ENCODE assay signal across 32 cellular contexts in the genomic region with DNA sequence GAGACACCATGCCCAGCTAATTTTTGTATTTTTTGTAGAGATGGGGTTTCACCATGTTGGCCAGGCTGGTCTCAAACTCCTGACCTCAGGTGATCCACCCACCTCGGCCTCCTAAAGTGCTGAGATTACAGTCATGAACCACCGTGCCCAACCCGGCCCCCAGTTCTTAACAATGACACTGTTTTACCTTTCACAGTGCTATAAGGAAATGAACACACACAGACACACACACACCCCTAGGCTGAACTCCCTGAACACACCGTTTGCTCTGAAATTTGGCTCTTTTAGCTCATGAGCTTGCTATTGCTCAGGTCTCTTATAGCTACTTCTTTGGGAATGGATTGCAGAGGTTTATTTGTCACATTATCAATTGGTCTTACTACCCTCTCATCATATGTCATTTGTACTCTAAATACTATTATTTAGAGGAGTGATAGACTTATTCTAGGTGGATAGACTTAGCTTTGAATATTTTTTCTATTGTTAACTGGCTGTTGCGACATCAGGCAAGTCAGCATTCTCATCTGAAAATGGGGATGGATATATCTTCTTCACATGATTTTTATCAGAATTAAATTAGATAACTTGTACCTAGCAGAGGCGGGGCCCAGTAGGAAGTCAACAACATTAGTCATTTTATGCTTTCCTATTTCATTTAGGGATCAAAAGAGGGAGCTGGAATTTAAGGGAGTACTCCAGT. TPM values are rescaled to one million over a fixed set of nuclear protein-coding genes. Genes with fewer than 3 reads are reported as not detected.
DNase-seq lines count a peak whose midpoint lies in the region; ATAC-seq, FAIRE-seq and TF ChIP-seq lines count a peak whose summit lies in the region.
"Had no signal": no experiment of that assay in that cellular context is flagged by ENCODE, and none has a peak within 500 bp of the region (broad histone marks: within the 10 kb centered on the region; RNA-seq: fewer than 3 reads in every experiment).

No MANE protein-coding gene starts in this region.

- H3K27me3 Mint-ChIP-seq in activated CD8-positive, alpha-beta T cell treated with anti-CD3 and anti-CD28 coated beads for 36 hours, result peaks cover 1% of the 10 kb centered on the region
- H3K27me3 Mint-ChIP-seq: IgD-negative memory B cell had no signal

- H3K9me3 ChIP-seq in K562 (replicated peaks; ENCODE audit: control insufficient read depth, insufficient read depth, low read depth, low read length), result no peaks in the 10 kb centered on the region
- H3K9me3 ChIP-seq in lower lobe of right lung, result no peaks in the 10 kb centered on the region
- no peaks in the 10 kb centered on the region for H3K9me3 ChIP-seq in thoracic aorta
- H3K9me3 ChIP-seq: upper lobe of left lung had no signal

- WGBS in K562 (ENCODE audit: insufficient coverage, low coverage, missing lambda C conversion rate), result 29% methylated on average over 6 of the region's 6 CpGs

- no peaks in the 10 kb centered on the region for H3K27me3 ChIP-seq in K562 (ENCODE audit: control insufficient read depth in 2 of 2, insufficient read depth in 2 of 2, low read length in 2 of 2)
- no peaks in the 10 kb centered on the region for H3K27me3 ChIP-seq in lower lobe of right lung (ENCODE audit: low read depth)
- no peaks in the 10 kb centered on the region for H3K27me3 ChIP-seq in thoracic aorta (replicated peaks; ENCODE audit: insufficient read depth)
- H3K27me3 ChIP-seq: brain microvascular endothelial cell, hepatocyte, upper lobe of left lung had no signal

- CTCF ChIA-PET in K562 (lab: Yijun Ruan, JAX; ENCODE audit: low intra/inter-chr PET ratio), result no interaction called here
- CTCF ChIA-PET in activated CD8-positive, alpha-beta T cell treated with anti-CD3 and anti-CD28 coated beads for 36 hours (lab: Charles Lee), result interaction anchor here (1.3 to 2.5 kb wide), 2 partner anchors 26 to 88 kb away, joined by 3 to 8 read pairs; a partner anchor contains a TSS

- no peak overlapping the region for H3K4me3 Mint-ChIP-seq in activated CD8-positive, alpha-beta T cell treated with anti-CD3 and anti-CD28 coated beads for 36 hours
- H3K4me3 Mint-ChIP-seq: activated T-cell treated with anti-CD3 and anti-CD28 coated beads, Interleukin-2, amount 50 U/mL, for 4 hours; IgD-negative memory B cell; natural killer cell had no signal

- ATAC-seq in K562 (no peak), lower lobe of right lung (no peak), thoracic aorta (ENCODE audit: insufficient number of reproducible peaks, low FRiP score, low read depth) (no peak)
- ATAC-seq in activated CD8-positive, alpha-beta T cell treated with anti-CD3 and anti-CD28 coated beads for 36 hours, result no peak
- ATAC-seq: activated T-cell treated with anti-CD3 and anti-CD28 coated beads, Interleukin-2, amount 50 U/mL, for 4 hours; esophagus mucosa; natural killer cell; Panc1 had no signal

- POLR2A ChIA-PET in K562 (lab: Yijun Ruan, JAX), result interaction anchor here (1.4 to 1.5 kb wide), 2 partner anchors 16 to 25 kb away, joined by 3 to 7 read pairs; a partner anchor contains a TSS
- POLR2A ChIA-PET in activated CD8-positive, alpha-beta T cell treated with anti-CD3 and anti-CD28 coated beads for 36 hours (lab: Charles Lee), result no interaction called here

- no peak for DNase-seq in K562 (ENCODE audit: extremely low read depth in 1 of 4, low spot score in 3 of 4)
- no peak for DNase-seq in lower lobe of right lung
- no peak for DNase-seq in thoracic aorta (ENCODE audit: low spot score)
- no peak for DNase-seq in activated CD8-positive, alpha-beta T cell treated with anti-CD3 and anti-CD28 coated beads for 36 hours
- no peak for DNase-seq in erythroblast (lab: John Stamatoyannopoulos, UW)
- no peak for DNase-seq in D721Med (ENCODE audit: insufficient read length, low spot score)
- DNase-seq: activated CD4-positive, alpha-beta T cell treated with anti-CD3 and anti-CD28 coated beads for 48 hours; activated T-cell treated with anti-CD3 and anti-CD28 coated beads, Interleukin-2, amount 50 U/mL, for 4 hours; brain microvascular endothelial cell; effector memory CD4-positive, alpha-beta T cell; foreskin melanocyte; H7; midbrain; natural killer cell; NCI-H1092; NCI-H187; NCI-H526; SIG-M5; stimulated activated CD4-positive, alpha-beta T cell treated with anti-CD3 and anti-CD28 coated beads, Interleukin-2, amount 100 ng/mL, for 24 hours; SW 1271; T-helper 9 cell; upper lobe of left lung had no signal

- in situ Hi-C loops in K562 (cut with MboI), result no loop called here

- no TSS peak for BruUV-seq in K562 (replicated peaks; lab: Mats Ljungman, UMichigan)

- intact Hi-C loops in K562 (cut with micrococcal nuclease), result no loop called here
- intact Hi-C loops in lower lobe of right lung (cut with DNase I), result no loop called here
- intact Hi-C loops in activated CD8-positive, alpha-beta T cell treated with anti-CD3 and anti-CD28 coated beads for 36 hours (cut with micrococcal nuclease), result no loop called here

- TF ChIP-seq POLR2A in K562 (conservative IDR thresholded peaks at IDR 0.05) (no peak), erythroblast (IDR thresholded peaks at IDR 0.05; ENCODE audit: low read length) (no peak)

- no peaks in the 10 kb centered on the region for H3K36me3 Mint-ChIP-seq in activated CD8-positive, alpha-beta T cell treated with anti-CD3 and anti-CD28 coated beads for 36 hours (ENCODE audit: low read depth)
- H3K36me3 Mint-ChIP-seq: natural killer cell had no signal

- FAIRE-seq in K562 (lab: Jason Lieb, UNC) (no peak), D721Med (lab: Jason Lieb, UNC) (no peak)
- FAIRE-seq: colon had no signal

- H2AFZ ChIP-seq in K562 (ENCODE audit: low read depth, low read length), result no peak overlapping the region
- H2AFZ ChIP-seq: hepatocyte had no signal

- no peaks in the 10 kb centered on the region for H3K79me2 ChIP-seq in K562 (ENCODE audit: control insufficient read depth, insufficient read depth, low read length)
- H3K79me2 ChIP-seq: hepatocyte had no signal

- H3K4me3 ChIP-seq in K562, result no peak overlapping the region
- peak overlapping the region; percentile 21 for H3K4me3 ChIP-seq in lower lobe of right lung
- H3K4me3 ChIP-seq in thoracic aorta, result peak overlapping the region; percentile 20
- H3K4me3 ChIP-seq: hepatocyte, smooth muscle cell had no signal

- H3K9me3 Mint-ChIP-seq in activated CD8-positive, alpha-beta T cell treated with anti-CD3 and anti-CD28 coated beads for 36 hours, result no peaks in the 10 kb centered on the region
- H3K9me3 Mint-ChIP-seq: activated T-cell treated with anti-CD3 and anti-CD28 coated beads, Interleukin-2, amount 50 U/mL, for 4 hours; IgD-negative memory B cell; natural killer cell had no signal

- H3K27ac Mint-ChIP-seq in activated CD8-positive, alpha-beta T cell treated with anti-CD3 and anti-CD28 coated beads for 36 hours, result no peak overlapping the region
- H3K27ac Mint-ChIP-seq: natural killer cell had no signal

- TF ChIP-seq CTCF in K562 (IDR thresholded peaks at IDR 0.05 in 2 of 3, conservative IDR thresholded peaks at IDR 0.05 in 1 of 3; ENCODE audit: insufficient read depth in 2 of 3, low read depth in 1 of 3, low read length in 3 of 3) (no peak), lower lobe of right lung (IDR thresholded peaks at IDR 0.05) (no peak), thoracic aorta (IDR thresholded peaks at IDR 0.05) (no peak), D721Med (IDR thresholded peaks at IDR 0.05; ENCODE audit: insufficient read depth, missing control alignments) (no peak)
- TF ChIP-seq CTCF in activated CD8-positive, alpha-beta T cell treated with anti-CD3 and anti-CD28 coated beads for 36 hours (IDR thresholded peaks at IDR 0.05), result no peak

- TF ChIP-seq EP300 in Ishikawa (IDR thresholded peaks at IDR 0.05; ENCODE audit: borderline replicate concordance) (no peak), K562 (IDR thresholded peaks at IDR 0.05; ENCODE audit: low read length) (no peak)

- H3K9me1 ChIP-seq in K562 (ENCODE audit: control insufficient read depth, insufficient read depth, low read length), result no peaks in the 10 kb centered on the region

- TF ChIP-seq RAD21 in Ishikawa (IDR thresholded peaks at IDR 0.05; ENCODE audit: low read depth) (no peak), K562 (CRISPR knock-in tag; conservative IDR thresholded peaks at IDR 0.05 in 1 of 2, IDR thresholded peaks at IDR 0.05 in 1 of 2) (no peak)

- no peak overlapping the region for H3K9ac ChIP-seq in K562 (ENCODE audit: insufficient read depth in 1 of 2, low read depth in 2 of 2, low read length in 2 of 2)

- no peaks in the 10 kb centered on the region for H4K20me1 ChIP-seq in K562 (replicated peaks; ENCODE audit: control insufficient read depth, insufficient read depth, low read length)

- no peak overlapping the region for H3K27ac ChIP-seq in K562 (ENCODE audit: extremely low read depth, low read depth, low read length)
- no peak overlapping the region for H3K27ac ChIP-seq in lower lobe of right lung
- H3K27ac ChIP-seq in thoracic aorta, result peak overlapping the region in 1 of 2 donors; percentile 63
- H3K27ac ChIP-seq: brain microvascular endothelial cell, hepatocyte, VCaP had no signal

- H3K4me1 ChIP-seq in K562 (replicated peaks in 1 of 2; ENCODE audit: control insufficient read depth in 2 of 2, insufficient read depth in 2 of 2, low read length in 2 of 2) (peaks cover 0 to 6% of the 10 kb centered on the region in 2 experiments; a peak in 2 of 5 replicates), lower lobe of right lung (peaks cover 15% of the 10 kb centered on the region), thoracic aorta (ENCODE audit: control insufficient read depth in 1 of 2, low read depth in 2 of 2) (peaks cover 18 to 60% of the 10 kb centered on the region in 2 donors)

- no peaks in the 10 kb centered on the region for H3K36me3 ChIP-seq in K562 (ENCODE audit: control insufficient read depth, insufficient read depth, low read length)
- no peaks in the 10 kb centered on the region for H3K36me3 ChIP-seq in lower lobe of right lung
- H3K36me3 ChIP-seq in thoracic aorta, result no peaks in the 10 kb centered on the region
- H3K36me3 ChIP-seq: brain microvascular endothelial cell had no signal

- H3K4me2 ChIP-seq in K562 (ENCODE audit: insufficient read depth, low read length), result no peak overlapping the region
- H3K4me2 ChIP-seq: hepatocyte, smooth muscle cell had no signal

- no peaks in the 10 kb centered on the region for H3K4me1 Mint-ChIP-seq in activated CD8-positive, alpha-beta T cell treated with anti-CD3 and anti-CD28 coated beads for 36 hours (ENCODE audit: low read depth)
- H3K4me1 Mint-ChIP-seq: natural killer cell had no signal

RNA-seq across cellular contexts. Expression of a gene that starts 2.1 kb away (rescaled TPM):
- 0.44 and 1.2 TPM in 2 replicates for total RNA-seq in K562 (2011; cell fraction: chromatin; rRNA removed; ENCODE audit: low replicate concordance)
- 0.66 and 1.0 TPM in 2 replicates for total RNA-seq in K562 (2011; cell fraction: nucleolus; rRNA removed)
- total RNA-seq in K562 (2011; cell fraction: nucleoplasm; rRNA removed), result 0.73 and 1.2 TPM in 2 replicates
- not detected in 2 replicates for total RNA-seq in K562 (2014; rRNA removed)
- total RNA-seq in K562 (2014; rRNA removed; fragmentation: Illumina TruSeq; extraction: Trizol), result 0.07 and 0.32 TPM in 2 replicates
- 0.14 and 0.34 TPM in 2 replicates for total RNA-seq in K562 (2015; rRNA removed; fragmentation: Illumina TruSeq; extraction: Trizol)
- total RNA-seq in K562 (2021), result 0.13 and 0.27 TPM in 2 replicates
- 0.42 and 1.1 TPM in 2 replicates for polyA plus RNA-seq in K562 (2011; rRNA removed)
- polyA plus RNA-seq in K562 (2011; cell fraction: cytosol; rRNA removed), result 0.06 and 0.85 TPM in 2 replicates
- polyA plus RNA-seq in K562 (2011; cell fraction: nucleus; rRNA removed), result 0.14 and 0.15 TPM in 2 replicates
- 0.29 and 0.34 TPM in 2 replicates for polyA plus RNA-seq in K562 (2012)
- polyA plus RNA-seq in K562 (2014; fragmentation: Illumina TruSeq; extraction: Trizol), result 0.10 and 0.12 TPM in 2 replicates
- under 1 TPM; 0.06 to 0.27 TPM for polyA plus RNA-seq in K562 (2014; fragmentation: Nextera tagmentation; extraction: Ambion mirVana)
- 0.05 and 0.13 TPM in 2 replicates for polyA plus RNA-seq in K562 (2014; rRNA removed)
- 0.18 and 0.32 TPM in 2 replicates for polyA minus RNA-seq in K562 (2011; rRNA and poly(A)+ RNA removed)
- polyA minus RNA-seq in K562 (2011; cell fraction: cytosol; rRNA and poly(A)+ RNA removed), result 1.3 TPM in 1 of 2 replicates, not detected in the other
- 0.22 and 0.40 TPM in 2 replicates for polyA minus RNA-seq in K562 (2011; cell fraction: nucleus; rRNA and poly(A)+ RNA removed)
- total RNA-seq in lower lobe of right lung, result 95.2 TPM
- 100 to 1,000 TPM in 1 of 2 donors, 10 to 100 TPM in 1; 81.5 to 121 TPM for total RNA-seq in thoracic aorta
- total RNA-seq in activated CD8-positive, alpha-beta T cell treated with anti-CD3 and anti-CD28 coated beads for 36 hours, result not detected
- total RNA-seq: Daoy, natural killer cell, osteoblast, smooth muscle cell had no signal
- polyA plus RNA-seq: smooth muscle cell had no signal

RNA-seq across cellular contexts. Expression of a gene that starts 25.4 kb away (rescaled TPM):
- total RNA-seq in K562 (2011; cell fraction: chromatin; rRNA removed; ENCODE audit: low replicate concordance), result 5.2 and 16.2 TPM in 2 replicates
- total RNA-seq in K562 (2011; cell fraction: nucleolus; rRNA removed), result 2.7 and 4.2 TPM in 2 replicates
- 10.6 and 20.5 TPM in 2 replicates for total RNA-seq in K562 (2011; cell fraction: nucleoplasm; rRNA removed)
- total RNA-seq in K562 (2014; rRNA removed) (9.5 and 9.7 TPM in 2 replicates), K562 (2014; rRNA removed; fragmentation: Illumina TruSeq; extraction: Trizol) (20.7 and 26.1 TPM in 2 replicates), K562 (2015; rRNA removed; fragmentation: Illumina TruSeq; extraction: Trizol) (13.8 and 16.0 TPM in 2 replicates), K562 (2021) (18.9 and 20.6 TPM in 2 replicates), lower lobe of right lung (55.2 TPM), thoracic aorta (10 to 100 TPM; 37.3 to 47.2 TPM)
- polyA plus RNA-seq in K562 (2011; rRNA removed) (23.3 and 27.9 TPM in 2 replicates), K562 (2014; fragmentation: Illumina TruSeq; extraction: Trizol) (13.1 and 14.6 TPM in 2 replicates), K562 (2014; fragmentation: Nextera tagmentation; extraction: Ambion mirVana) (10 to 100 TPM; 44.6 to 51.9 TPM), K562 (2014; rRNA removed) (15.4 and 16.6 TPM in 2 replicates)
- 4.3 and 11.1 TPM in 2 replicates for polyA plus RNA-seq in K562 (2011; cell fraction: cytosol; rRNA removed)
- 7.8 and 10.2 TPM in 2 replicates for polyA plus RNA-seq in K562 (2011; cell fraction: nucleus; rRNA removed)
- polyA plus RNA-seq in K562 (2012), result 17.6 and 18.3 TPM in 2 replicates
- 20.6 and 29.5 TPM in 2 replicates for polyA minus RNA-seq in K562 (2011; rRNA and poly(A)+ RNA removed)
- polyA minus RNA-seq in K562 (2011; cell fraction: cytosol; rRNA and poly(A)+ RNA removed), result 5.3 and 7.6 TPM in 2 replicates
- 6.7 and 12.9 TPM in 2 replicates for polyA minus RNA-seq in K562 (2011; cell fraction: nucleus; rRNA and poly(A)+ RNA removed)
- total RNA-seq in activated CD8-positive, alpha-beta T cell treated with anti-CD3 and anti-CD28 coated beads for 36 hours, result 10 to 100 TPM; 19.4 to 20.8 TPM

Comparison
In these comparisons a context has a peak if more than half of its experiments do, and no peak if none do; other contexts are left out.
1. RNA of a gene that starts 2.1 kb away (total RNA-seq): 81.5 to 121 TPM in thoracic aorta and 95.2 TPM in lower lobe of right lung (single experiment); 0.07 to 1.2 TPM in K562 and not detected in activated CD8-positive, alpha-beta T cell treated with anti-CD3 and anti-CD28 coated beads for 36 hours; every median in the first group is over 10 times any median in the second.